In genomic region chr6:36227379-36228344, GRCh38 we compare ENCODE assay signal across 18 cellular contexts. TPM values are rescaled to one million over a fixed set of nuclear protein-coding genes. Genes with fewer than 3 reads are reported as not detected.
DNase-seq lines count a peak whose midpoint lies in the region; ATAC-seq and TF ChIP-seq lines count a peak whose summit lies in the region.
"Had no signal": no experiment of that assay in that cellular context is flagged by ENCODE, and none has a peak within 500 bp of the region (broad histone marks: within the 10 kb centered on the region; RNA-seq: fewer than 3 reads in every experiment).

No MANE protein-coding gene starts in this region.

- no peaks in the 10 kb centered on the region for H3K27me3 ChIP-seq in neutrophil
- H3K27me3 ChIP-seq in gastroesophageal sphincter: no peaks in the 10 kb centered on the region
- H3K27me3 ChIP-seq: gastrocnemius medialis had no signal

- H3K36me3 ChIP-seq in HEK293 (ENCODE audit: control insufficient read depth in 2 of 2, insufficient read depth in 1 of 2, low read length in 2 of 2): peaks cover 15 to 76% of the 10 kb centered on the region in 2 experiments
- H3K36me3 ChIP-seq in neutrophil: peaks cover 71% of the 10 kb centered on the region
- H3K36me3 ChIP-seq in gastroesophageal sphincter: peaks cover 0 to 98% of the 10 kb centered on the region in 2 donors

- H3K4me1 ChIP-seq in HEK293 (ENCODE audit: control insufficient read depth, insufficient read depth, low read length) (peaks cover 33% of the 10 kb centered on the region), neutrophil (ENCODE audit: control insufficient read depth in 1 of 2, insufficient read depth in 1 of 2, low read depth in 1 of 2, low read length in 1 of 2) (peaks cover 36 to 38% of the 10 kb centered on the region in 2 experiments), gastroesophageal sphincter (no peaks in the 10 kb centered on the region)
- H3K4me1 ChIP-seq: gastrocnemius medialis had no signal

- H3K9me3 ChIP-seq in HEK293 (ENCODE audit: control insufficient read depth, insufficient read depth, low read depth, low read length) (no peaks in the 10 kb centered on the region), neutrophil (no peaks in the 10 kb centered on the region), gastroesophageal sphincter (no peaks in the 10 kb centered on the region)
- H3K9me3 ChIP-seq: gastrocnemius medialis had no signal

- CTCF ChIA-PET in HEK293 (lab: Yijun Ruan, JAX): interaction anchor here (1.1 to 2.1 kb wide), 4 partner anchors 11 to 146 kb away, joined by 3 to 11 read pairs (median 3); no protein-coding TSS in a partner anchor

- H3K4me3 ChIP-seq in HEK293 (ENCODE audit: low read depth, low read length) (no peak overlapping the region), neutrophil (ENCODE audit: low read depth in 1 of 2, low read length in 1 of 2) (no peak overlapping the region), gastroesophageal sphincter (no peak overlapping the region)
- H3K4me3 ChIP-seq: gastrocnemius medialis, skin epidermis had no signal

- POLR2A ChIA-PET in HEK293 (lab: Yijun Ruan, JAX): interaction anchor here (0.6 kb wide), 2 partner anchors 9 to 103 kb away, joined by 3 read pairs; no protein-coding TSS in a partner anchor

- no peak for TF ChIP-seq POLR2A in gastroesophageal sphincter (IDR thresholded peaks at IDR 0.05)

- no peak for TF ChIP-seq CTCF in HEK293 (tag by site-specific recombination; IDR thresholded peaks at IDR 0.05)
- TF ChIP-seq CTCF in neutrophil (IDR thresholded peaks at IDR 0.05): no peak
- TF ChIP-seq CTCF in gastroesophageal sphincter (IDR thresholded peaks at IDR 0.05): no peak

- H3K27ac ChIP-seq in HEK293 (ENCODE audit: extremely low read depth, low read depth, low read length): peak overlapping the region; percentile 47
- H3K27ac ChIP-seq in neutrophil: peak overlapping the region; percentile 65
- no peak overlapping the region for H3K27ac ChIP-seq in gastroesophageal sphincter
- H3K27ac ChIP-seq: gastrocnemius medialis had no signal

- no peak for TF ChIP-seq EP300 in gastroesophageal sphincter (IDR thresholded peaks at IDR 0.05)

- ATAC-seq in gastroesophageal sphincter: no peak
- ATAC-seq: activated CD4-positive, alpha-beta T cell treated with anti-CD3 and anti-CD28 coated beads for 36 hours; effector memory CD8-positive, alpha-beta T cell; gastrocnemius medialis had no signal

- peak; percentile 61 for DNase-seq in NCI-H187 treated with DMSO at 0.1 percent for 48 hours (lab: John Stamatoyannopoulos, UW)
- DNase-seq in cerebellar cortex (ENCODE audit: low spot score): peak; percentile 8
- DNase-seq in stimulated activated CD4-positive, alpha-beta T cell treated with anti-CD3 and anti-CD28 coated beads, Interleukin-2, amount 100 ng/mL, for 48 hours: no peak
- DNase-seq in NCI-H2107 treated with DMSO at 0.1 percent for 48 hours (lab: John Stamatoyannopoulos, UW; ENCODE audit: unreplicated experiment): no peak
- DNase-seq: activated CD4-positive, alpha-beta T cell treated with anti-CD3 and anti-CD28 coated beads for 36 hours; central memory CD4-positive, alpha-beta T cell; effector memory CD8-positive, alpha-beta T cell; gastrocnemius medialis; NCI-H526 treated with DMSO at 0.1 percent for 48 hours; stimulated activated naive CD4-positive, alpha-beta T cell had no signal

- 71 to 83% methylated on average over 1 to 2 of the region's 2 CpGs for WGBS in gastroesophageal sphincter (ENCODE audit: low coverage in 1 of 2), 2 donors

TF ChIP-seq in HEK293, 187 proteins besides CTCF, POLR2A, EP300 and RAD21 (continues in another document):
- TF ChIP-seq ZNF155 (tag by site-specific recombination; IDR thresholded peaks at IDR 0.05) (no peak), ZNF768 (tag by site-specific recombination; IDR thresholded peaks at IDR 0.05) (no peak), ZNF157 (tag by site-specific recombination; IDR thresholded peaks at IDR 0.05) (no peak), ZEB2 (tag by site-specific recombination; IDR thresholded peaks at IDR 0.05) (no peak), FEZF1 (tag by site-specific recombination; IDR thresholded peaks at IDR 0.05) (no peak; the same call in 1 of the 2 replicates), KLF9 (tag by site-specific recombination; IDR thresholded peaks at IDR 0.05; ENCODE audit: low read depth) (no peak), ZNF266 (tag by site-specific recombination; IDR thresholded peaks at IDR 0.05; ENCODE audit: low read depth) (no peak), REPIN1 (tag by site-specific recombination; IDR thresholded peaks at IDR 0.05; ENCODE audit: low read depth) (no peak), ZBTB48 (tag by site-specific recombination; IDR thresholded peaks at IDR 0.05) (no peak), ZXDB (tag by site-specific recombination; IDR thresholded peaks at IDR 0.05) (peak; percentile 50; the same call in 1 of the 2 replicates), ZNF521 (tag by site-specific recombination; IDR thresholded peaks at IDR 0.05) (no peak), ZNF133 (tag by site-specific recombination; IDR thresholded peaks at IDR 0.05) (no peak), SALL2 (tag by site-specific recombination; IDR thresholded peaks at IDR 0.05; ENCODE audit: borderline replicate concordance) (no peak), ZNF16 (tag by site-specific recombination; IDR thresholded peaks at IDR 0.05; ENCODE audit: low read depth) (no peak), ZSCAN18 (tag by site-specific recombination; IDR thresholded peaks at IDR 0.05) (no peak), ZNF837 (tag by site-specific recombination; IDR thresholded peaks at IDR 0.05) (no peak), ZNF692 (tag by site-specific recombination; IDR thresholded peaks at IDR 0.05) (peak; percentile 89), ZNF184 (tag by site-specific recombination; IDR thresholded peaks at IDR 0.05) (no peak), ZNF26 (tag by site-specific recombination; IDR thresholded peaks at IDR 0.05) (no peak), TCF7L2 (IDR thresholded peaks at IDR 0.05; ENCODE audit: borderline replicate concordance, low read depth, low read length) (no peak), ZFP3 (tag by site-specific recombination; IDR thresholded peaks at IDR 0.05; ENCODE audit: low read depth) (no peak), ZNF791 (tag by site-specific recombination; IDR thresholded peaks at IDR 0.05) (no peak), ZNF341 (tag by site-specific recombination; IDR thresholded peaks at IDR 0.05; ENCODE audit: low read depth) (peak; percentile 54), PRDM6 (tag by site-specific recombination; IDR thresholded peaks at IDR 0.05) (no peak), SCRT1 (tag by site-specific recombination; IDR thresholded peaks at IDR 0.05; ENCODE audit: borderline replicate concordance) (no peak; the same call in 1 of the 2 replicates), ZNF664 (tag by site-specific recombination; IDR thresholded peaks at IDR 0.05) (no peak), ZNF350 (tag by site-specific recombination; IDR thresholded peaks at IDR 0.05) (no peak), HOXC10 (CRISPR knock-in tag; IDR thresholded peaks at IDR 0.05) (no peak)

RNA-seq across cellular contexts. Expression of gene BRPF3, which starts 31.1 kb away (rescaled TPM):
- 10 to 100 TPM; 19.0 to 36.7 (median 20.4) TPM for total RNA-seq in gastroesophageal sphincter

RNA-seq across cellular contexts. Expression of gene PNPLA1, which starts 42.2 kb away (rescaled TPM):
- not detected for total RNA-seq in gastroesophageal sphincter
- total RNA-seq: activated CD4-positive, alpha-beta T cell treated with anti-CD3 and anti-CD28 coated beads for 36 hours; gastrocnemius medialis; lung microvascular endothelial cell; RPMI7951; T-helper 2 cell treated with Interferon-gamma antibody and Interleukin-4, amounts not matched to agents 100 ng/mL and 5 ng/mL, for 36 hours; urinary bladder had no signal

Comparison
In these comparisons a context has a peak if more than half of its experiments do, and no peak if none do; other contexts are left out.
1. H3K27ac ChIP-seq: peak in HEK293 (single experiment) and neutrophil (single experiment); none in gastroesophageal sphincter (0 of 4).
2. DNase-seq: peak in NCI-H187 treated with DMSO at 0.1 percent for 48 hours (single experiment) and cerebellar cortex (single experiment); none in stimulated activated CD4-positive, alpha-beta T cell treated with anti-CD3 and anti-CD28 coated beads, Interleukin-2, amount 100 ng/mL, for 48 hours (0 of 2) and NCI-H2107 treated with DMSO at 0.1 percent for 48 hours (single experiment).